8 cellular contexts compared by ENCODE assay signal in the genomic region with DNA sequence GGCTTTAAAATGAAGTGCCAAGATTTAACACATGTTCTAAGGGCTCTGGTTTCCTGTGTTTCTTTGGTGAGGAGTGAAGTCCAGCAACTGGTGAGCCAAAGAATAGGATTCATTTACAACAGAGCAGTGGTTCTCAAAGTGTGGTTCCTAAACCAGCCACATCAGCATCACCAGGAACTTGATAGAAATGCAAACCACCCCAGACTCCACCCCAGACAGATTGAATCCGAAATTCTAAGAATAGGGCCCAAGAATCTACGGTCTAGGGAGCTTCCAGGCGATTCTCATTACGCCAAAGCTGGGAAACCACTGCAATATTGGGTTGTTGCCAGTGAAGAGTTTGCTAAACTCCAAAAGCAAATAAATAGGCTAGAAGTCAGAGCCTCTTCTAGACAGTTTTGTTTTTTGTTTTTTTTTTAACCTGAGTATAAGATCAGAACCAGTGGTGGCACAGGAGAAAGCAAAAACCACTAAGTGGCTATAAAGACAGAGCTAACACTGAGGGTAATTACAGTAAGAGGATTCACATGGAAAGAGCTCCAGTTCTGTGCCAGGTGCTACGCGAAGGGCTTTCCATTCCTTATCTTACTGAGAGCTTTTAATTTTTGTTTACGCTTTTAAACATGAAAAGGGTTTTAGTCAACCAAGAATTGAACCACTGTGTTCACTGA. TPM values are rescaled to one million over a fixed set of nuclear protein-coding genes. Genes with fewer than 3 reads are reported as not detected.
A peak's percentile ranks its signal among the peaks of the same experiment; 100 is the strongest.
DNase-seq lines count a peak whose midpoint lies in the region; ATAC-seq and TF ChIP-seq lines count a peak whose summit lies in the region.

No MANE protein-coding gene starts in this region.

- in situ Hi-C loops in astrocyte of the spinal cord (cut with HindIII; ENCODE audit: low sequenced_read_pairs), result no loop called here

- no peak overlapping the region for H3K4me3 ChIP-seq in astrocyte of the spinal cord (ENCODE audit: low read depth, low read length)
- H3K4me3 ChIP-seq in left lung, result no peak overlapping the region
- H3K4me3 ChIP-seq in tibial artery, result peak overlapping the region in 1 of 2 donors; percentile 16

- H3K36me3 ChIP-seq in left lung, result no peaks in the 10 kb centered on the region
- no peaks in the 10 kb centered on the region for H3K36me3 ChIP-seq in tibial artery

- H3K27ac ChIP-seq in left lung (peak overlapping the region; percentile 61 to 81), tibial artery (peak overlapping the region; percentile 78 to 83)

- H3K27me3 ChIP-seq in left lung, result no peaks in the 10 kb centered on the region
- no peaks in the 10 kb centered on the region for H3K27me3 ChIP-seq in tibial artery

- intact Hi-C loops in left lung (cut with DNase I), result no loop called here
- intact Hi-C loops in tibial artery (cut with DNase I; ENCODE audit: low total_unique reads), result loop anchor here (10.0 kb wide), 1 partner anchor 72 kb away; no protein-coding TSS in a partner anchor

- ATAC-seq in left lung (peak; percentile 65), HG02885 (IDR thresholded peaks at IDR 0.05; ENCODE audit: poor library complexity, unreplicated experiment) (no peak), HG02973 (IDR thresholded peaks at IDR 0.05; ENCODE audit: unreplicated experiment) (no peak)

- peak; percentile 43 for DNase-seq in NCI-H1092 (lab: John Stamatoyannopoulos, UW)
- peak; percentile 86 for DNase-seq in astrocyte of the spinal cord (ENCODE audit: low read depth, low spot score)
- no peak for DNase-seq in left lung
- DNase-seq in tibial artery, result peak; percentile 46 to 67
- DNase-seq in AML-193 (lab: John Stamatoyannopoulos, UW), result no peak
- no peak for DNase-seq in mesenteric fat pad (ENCODE audit: low spot score)

- TF ChIP-seq CTCF in astrocyte of the spinal cord (IDR thresholded peaks at IDR 0.05; ENCODE audit: low read depth, low read length) (no peak), left lung (IDR thresholded peaks at IDR 0.05) (no peak), tibial artery (IDR thresholded peaks at IDR 0.05) (peak in 1 of 2 experiments; percentile 36)

- H3K9me3 ChIP-seq in left lung (peaks cover 0 to 3% of the 10 kb centered on the region in 2 donors), tibial artery (no peaks in the 10 kb centered on the region)

- H3K4me1 ChIP-seq in left lung (peaks cover 0 to 7% of the 10 kb centered on the region in 2 donors), tibial artery (peaks cover 0 to 65% (median 39%) of the 10 kb centered on the region in 4 donors)

RNA-seq across cellular contexts. Expression of gene FMO2, which starts 42.5 kb away (rescaled TPM):
- total RNA-seq in left lung, result 10 to 100 TPM; 33.9 to 63.4 TPM
- total RNA-seq in mesenteric fat pad, result 45.2 TPM

RNA-seq across cellular contexts. Expression of gene FMO3, which starts 51.9 kb away (rescaled TPM):
- 1 to 10 TPM; 2.4 to 5.4 TPM for total RNA-seq in left lung
- 2.3 TPM for total RNA-seq in mesenteric fat pad

Comparison
In these comparisons a context has a peak if more than half of its experiments do, and no peak if none do; other contexts are left out.
1. DNase-seq: peak in NCI-H1092 (single experiment), astrocyte of the spinal cord (single experiment) and tibial artery (2 of 2); none in left lung (0 of 2), AML-193 (0 of 2) and mesenteric fat pad (single experiment).